Comparison of ENCODE assay signal across 9 cellular contexts in genomic region chr3:71754610-71755253, GRCh38. TPM values are rescaled to one million over a fixed set of nuclear protein-coding genes. Genes with fewer than 3 reads are reported as not detected.
DNase-seq lines count a peak whose midpoint lies in the region; ATAC-seq and TF ChIP-seq lines count a peak whose summit lies in the region.
"Had no signal": no experiment of that assay in that cellular context is flagged by ENCODE, and none has a peak within 500 bp of the region (broad histone marks: within the 10 kb centered on the region; RNA-seq: fewer than 3 reads in every experiment).

No MANE protein-coding gene starts in this region.

- peak overlapping the region; percentile 65 to 82 (median 66) for H3K4me3 Mint-ChIP-seq in CD4-positive, CD25-positive, alpha-beta regulatory T cell
- peak overlapping the region; percentile 56 for H3K4me3 Mint-ChIP-seq in osteocyte (ENCODE audit: unreplicated experiment)

- H3K36me3 Mint-ChIP-seq in CD4-positive, CD25-positive, alpha-beta regulatory T cell, result no peaks in the 10 kb centered on the region
- no peaks in the 10 kb centered on the region for H3K36me3 Mint-ChIP-seq in osteocyte (ENCODE audit: unreplicated experiment)

- POLR2A ChIA-PET in RWPE1 (lab: Yijun Ruan, JAX; ENCODE audit: low non-redundant PET), result no interaction called here

- peaks cover 31% of the 10 kb centered on the region for H3K27me3 ChIP-seq in CD4-positive, CD25-positive, alpha-beta regulatory T cell (ENCODE audit: control insufficient read depth, insufficient read depth, low read length)
- H3K27me3 ChIP-seq in esophagus (ENCODE audit: control insufficient read depth in 1 of 2, insufficient read depth in 2 of 2, low read length in 2 of 2), result no peaks in the 10 kb centered on the region
- no peaks in the 10 kb centered on the region for H3K27me3 ChIP-seq in SJCRH30

- H3K27ac Mint-ChIP-seq in CD4-positive, CD25-positive, alpha-beta regulatory T cell, result no peak overlapping the region
- no peak overlapping the region for H3K27ac Mint-ChIP-seq in osteocyte (ENCODE audit: unreplicated experiment)

- H3K9me3 Mint-ChIP-seq in CD4-positive, CD25-positive, alpha-beta regulatory T cell, result peaks cover 0 to 2% (median 0%) of the 10 kb centered on the region in 7 donors
- no peaks in the 10 kb centered on the region for H3K9me3 Mint-ChIP-seq in osteocyte (ENCODE audit: unreplicated experiment)

- 18 to 25% methylated on average over 51 to 65 of the region's 65 CpGs for WGBS in esophagus, 2 donors

- ATAC-seq in CD4-positive, CD25-positive, alpha-beta regulatory T cell (ENCODE audit: low read depth in 2 of 2), result peak in 1 of 2 donors; percentile 8
- no peak for ATAC-seq in HG03280 (IDR thresholded peaks at IDR 0.05; ENCODE audit: unreplicated experiment)

- H3K27me3 Mint-ChIP-seq in CD4-positive, CD25-positive, alpha-beta regulatory T cell, result peaks cover 62% of the 10 kb centered on the region
- peaks cover 74% of the 10 kb centered on the region for H3K27me3 Mint-ChIP-seq in osteocyte (ENCODE audit: unreplicated experiment)

- H3K4me1 Mint-ChIP-seq in CD4-positive, CD25-positive, alpha-beta regulatory T cell, result peaks cover 0 to 18% (median 6%) of the 10 kb centered on the region in 4 donors
- no peaks in the 10 kb centered on the region for H3K4me1 Mint-ChIP-seq in osteocyte (ENCODE audit: unreplicated experiment)

- peaks cover 6% of the 10 kb centered on the region for H3K4me1 ChIP-seq in CD4-positive, CD25-positive, alpha-beta regulatory T cell (ENCODE audit: control insufficient read depth, insufficient read depth, low read length, poor library complexity, severe bottlenecking)
- H3K4me1 ChIP-seq in esophagus (ENCODE audit: control insufficient read depth in 2 of 2, insufficient read depth in 2 of 2, low read length in 1 of 2) (peaks cover 4% of the 10 kb centered on the region in 2 donors), SJCRH30 (no peaks in the 10 kb centered on the region)

- CTCF ChIA-PET in RWPE1 (lab: Yijun Ruan, JAX), result no interaction called here

- no peaks in the 10 kb centered on the region for H3K36me3 ChIP-seq in CD4-positive, CD25-positive, alpha-beta regulatory T cell (ENCODE audit: control insufficient read depth, insufficient read depth, low read length)
- H3K36me3 ChIP-seq in esophagus (ENCODE audit: control insufficient read depth in 2 of 2, insufficient read depth in 2 of 2, low read length in 1 of 2), result no peaks in the 10 kb centered on the region
- H3K36me3 ChIP-seq in SJCRH30, result no peaks in the 10 kb centered on the region

- H3K4me3 ChIP-seq in CD4-positive, CD25-positive, alpha-beta regulatory T cell (ENCODE audit: low read depth, low read length), result no peak overlapping the region
- H3K4me3 ChIP-seq in esophagus (ENCODE audit: low read depth in 1 of 2, low read length in 2 of 2), result peak overlapping the region; percentile 70 to 80
- no peak overlapping the region for H3K4me3 ChIP-seq in SJCRH30

- no peak for TF ChIP-seq CTCF in osteocyte (IDR thresholded peaks at IDR 0.05)
- TF ChIP-seq CTCF in RWPE1 (conservative IDR thresholded peaks at IDR 0.05; ENCODE audit: low read depth), result no peak

- DNase-seq in CD4-positive, CD25-positive, alpha-beta regulatory T cell, result no peak
- DNase-seq in NCI-H69 (lab: John Stamatoyannopoulos, UW) (peak; percentile 12), osteocyte (ENCODE audit: extremely low spot score, unreplicated experiment) (no peak), RWPE1 (ENCODE audit: low spot score) (no peak), SJCRH30 (no peak), NCI-H2196 treated with DMSO at 0.1 percent for 48 hours (lab: John Stamatoyannopoulos, UW; ENCODE audit: unreplicated experiment) (no peak)
- DNase-seq: amniotic stem cell had no signal

- no peaks in the 10 kb centered on the region for H3K9me3 ChIP-seq in CD4-positive, CD25-positive, alpha-beta regulatory T cell (ENCODE audit: control insufficient read depth in 2 of 2, low read length in 2 of 2)
- H3K9me3 ChIP-seq in esophagus (ENCODE audit: control insufficient read depth in 2 of 2, insufficient read depth in 1 of 2, low read depth in 1 of 2, low read length in 1 of 2) (no peaks in the 10 kb centered on the region), SJCRH30 (replicated peaks) (no peaks in the 10 kb centered on the region)

- H3K27ac ChIP-seq in CD4-positive, CD25-positive, alpha-beta regulatory T cell (ENCODE audit: insufficient read depth, low read length, poor library complexity, severe bottlenecking), result no peak overlapping the region
- H3K27ac ChIP-seq in esophagus (ENCODE audit: low read depth in 2 of 2, low read length in 1 of 2) (no peak overlapping the region), RWPE1 (no peak overlapping the region), SJCRH30 (no peak overlapping the region)

RNA-seq across cellular contexts. Expression of gene GPR27, which starts 1.1 kb away (rescaled TPM):
- 1.0 TPM for total RNA-seq in CD4-positive, CD25-positive, alpha-beta regulatory T cell
- 1 to 10 TPM in 1 of 4 donors, under 1 TPM in 2, not detected in 1; 0.30 to 1.4 (median 0.81) TPM for polyA plus RNA-seq in CD4-positive, CD25-positive, alpha-beta regulatory T cell
- polyA plus RNA-seq in esophagus, result 1 to 10 TPM; 1.4 to 3.2 TPM
- 0.63 and 0.94 TPM in 2 replicates for total RNA-seq in osteocyte
- not detected in 2 replicates for total RNA-seq in SJCRH30 (2014; rRNA removed; shearing (Covaris generic))

RNA-seq across cellular contexts. Expression of gene EIF4E3, which starts 29.5 kb away (rescaled TPM):
- total RNA-seq in CD4-positive, CD25-positive, alpha-beta regulatory T cell, result 101 TPM
- 10 to 100 TPM; 27.8 to 98.9 (median 60.1) TPM for polyA plus RNA-seq in CD4-positive, CD25-positive, alpha-beta regulatory T cell
- polyA plus RNA-seq in esophagus, result 1 to 10 TPM; 5.2 to 6.7 TPM
- 7.7 TPM in 2 replicates for total RNA-seq in osteocyte
- 0.20 and 0.23 TPM in 2 replicates for total RNA-seq in SJCRH30 (2014; rRNA removed; shearing (Covaris generic))

RNA-seq across cellular contexts. Expression of gene PROK2, which starts 30.2 kb away (rescaled TPM):
- 6.5 TPM for total RNA-seq in CD4-positive, CD25-positive, alpha-beta regulatory T cell
- 1 to 10 TPM in 3 of 4 donors, under 1 TPM in 1; 0.89 to 2.6 (median 1.2) TPM for polyA plus RNA-seq in CD4-positive, CD25-positive, alpha-beta regulatory T cell
- under 1 TPM; 0.04 to 0.24 TPM for polyA plus RNA-seq in esophagus
- total RNA-seq in osteocyte, result not detected in 2 replicates
- total RNA-seq in SJCRH30 (2014; rRNA removed; shearing (Covaris generic)), result not detected in 2 replicates

Comparison
In these comparisons a context has a peak if more than half of its experiments do, and no peak if none do; other contexts are left out.
1. H3K4me3 ChIP-seq: peak in esophagus (2 of 2); none in CD4-positive, CD25-positive, alpha-beta regulatory T cell (single experiment) and SJCRH30 (single experiment).
2. RNA of gene EIF4E3, which starts 29.5 kb away (total RNA-seq): 101 TPM in CD4-positive, CD25-positive, alpha-beta regulatory T cell (single experiment); 7.7 TPM in osteocyte and 0.20 to 0.23 TPM in SJCRH30; every median in the first group is over 10 times any median in the second.